13 cellular contexts compared by ENCODE assay signal in genomic region chr5:25091917-25092316, GRCh38.
"Had no signal": no experiment of that assay in that cellular context is flagged by ENCODE, and none has a peak within 500 bp of the region (broad histone marks: within the 10 kb centered on the region; RNA-seq: fewer than 3 reads in every experiment).

No MANE protein-coding gene starts in this region.

- ATAC-seq: activated naive CD4-positive, alpha-beta T cell treated with anti-CD3 and anti-CD28 coated beads, Interleukin-2, amount 50 U/mL, for 72 hours; esophagus mucosa; heart right ventricle; left ventricle myocardium superior had no signal

- H3K4me3 ChIP-seq: colonic mucosa, heart right ventricle, spleen, suprapubic skin had no signal

- H3K27ac ChIP-seq: colonic mucosa, heart right ventricle, spleen, suprapubic skin had no signal

- H3K36me3 ChIP-seq: colonic mucosa, heart right ventricle, spleen, suprapubic skin had no signal

- DNase-seq: activated CD4-positive, alpha-beta T cell treated with anti-CD3 and anti-CD28 coated beads, Interleukin-2, amount 50 U/mL, for 48 hours; activated gamma-delta T cell treated with Interleukin-2 at 50 U/mL for 16 hours; colonic mucosa; heart right ventricle; left ventricle myocardium superior; occipital lobe; posterior cingulate gyrus; spleen; stimulated activated CD8-positive, alpha-beta memory T cell treated with anti-CD3 and anti-CD28 coated beads, Interleukin-4, amount 100 ng/mL, for 48 hours; trophoblast cell had no signal

- H3K9me3 ChIP-seq: colonic mucosa, suprapubic skin had no signal

- H3K4me1 ChIP-seq: colonic mucosa, heart right ventricle, spleen, suprapubic skin had no signal

- H3K27me3 ChIP-seq: colonic mucosa, heart right ventricle, spleen, suprapubic skin had no signal
